Comparison of ENCODE assay signal across 25 cellular contexts in the genomic region with DNA sequence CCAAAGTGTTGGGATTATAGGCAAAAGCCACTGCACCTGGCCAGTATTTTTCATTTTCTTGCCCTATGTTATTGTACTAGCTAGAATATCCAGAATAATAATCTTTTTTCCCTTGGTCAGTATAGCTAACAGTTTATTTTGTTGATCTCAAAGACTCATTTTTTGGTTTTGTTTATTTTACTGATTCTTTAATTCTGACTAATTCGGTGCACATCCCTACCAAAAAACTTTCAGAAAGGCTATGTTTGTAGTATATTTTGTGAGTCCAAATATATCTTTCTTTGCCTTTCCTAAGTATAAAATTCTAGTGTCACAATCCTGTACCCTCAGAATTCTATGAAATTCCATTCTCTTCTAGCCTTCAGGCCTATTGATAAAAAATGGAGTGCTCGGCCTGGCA.
"Had no signal": no experiment of that assay in that cellular context is flagged by ENCODE, and none has a peak within 500 bp of the region (broad histone marks: within the 10 kb centered on the region; RNA-seq: fewer than 3 reads in every experiment).

No MANE protein-coding gene starts in this region.

- H3K4me3 Mint-ChIP-seq: immature natural killer cell; naive thymus-derived CD8-positive, alpha-beta T cell; nephron; neural crest cell; stimulated activated memory B cell treated with anti-CD40 and anti-IgM and Interleukin-4, amounts not matched to agents 10 μg/mL and 1 μg/mL and 100 μg/mL, for 72 hours; stimulated activated naive CD8-positive, alpha-beta T cell treated with anti-CD3 and anti-CD28 coated beads, Interleukin-15, amount 100 ng/mL, for 72 hours; type B pancreatic cell had no signal

- H3K9me3 Mint-ChIP-seq: immature natural killer cell; naive thymus-derived CD8-positive, alpha-beta T cell; nephron; neural crest cell; stimulated activated memory B cell treated with anti-CD40 and anti-IgM and Interleukin-4, amounts not matched to agents 10 μg/mL and 1 μg/mL and 100 μg/mL, for 72 hours; stimulated activated naive CD8-positive, alpha-beta T cell treated with anti-CD3 and anti-CD28 coated beads, Interleukin-15, amount 100 ng/mL, for 72 hours; type B pancreatic cell had no signal

- H3K27ac Mint-ChIP-seq: immature natural killer cell; naive thymus-derived CD8-positive, alpha-beta T cell; nephron; stimulated activated memory B cell treated with anti-CD40 and anti-IgM and Interleukin-4, amounts not matched to agents 10 μg/mL and 1 μg/mL and 100 μg/mL, for 72 hours; stimulated activated naive CD8-positive, alpha-beta T cell treated with anti-CD3 and anti-CD28 coated beads, Interleukin-15, amount 100 ng/mL, for 72 hours; type B pancreatic cell had no signal

- DNase-seq: hypothalamus; immature natural killer cell; kidney; left colon; left lung; lower lobe of right lung; mammary epithelial cell; mesenchymal stem cell; naive thymus-derived CD8-positive, alpha-beta T cell; nucleus accumbens; pancreas; psoas muscle; right lobe of liver; stimulated activated CD4-positive, alpha-beta T cell treated with anti-CD3 and anti-CD28 coated beads, Interleukin-1b, Interleukin-23, amount 100 ng/mL, for 48 hours; stimulated activated CD4-positive, alpha-beta T cell treated with anti-CD3 and anti-CD28 coated beads, Interleukin-2, amount 100 ng/mL, for 48 hours; stimulated activated CD4-positive, alpha-beta T cell treated with anti-CD3 and anti-CD28 coated beads, Interleukin-4, amount 100 ng/mL, for 4 hours; stimulated activated CD8-positive, alpha-beta memory T cell treated with anti-CD3 and anti-CD28 coated beads, Interleukin-4, amount 100 ng/mL, for 48 hours; stimulated activated naive CD4-positive, alpha-beta T cell treated with Interleukin-2 at 50 U/mL for 16 hours; stimulated activated naive CD8-positive, alpha-beta T cell treated with anti-CD3 and anti-CD28 coated beads, Interleukin-15, amount 100 ng/mL, for 72 hours; substantia nigra; uterus had no signal

- H3K27me3 Mint-ChIP-seq: naive thymus-derived CD8-positive, alpha-beta T cell; stimulated activated memory B cell treated with anti-CD40 and anti-IgM and Interleukin-4, amounts not matched to agents 10 μg/mL and 1 μg/mL and 100 μg/mL, for 72 hours; stimulated activated naive CD8-positive, alpha-beta T cell treated with anti-CD3 and anti-CD28 coated beads, Interleukin-15, amount 100 ng/mL, for 72 hours; type B pancreatic cell had no signal

- H3K36me3 Mint-ChIP-seq: immature natural killer cell had no signal
